Comparison of ENCODE assay signal across 26 cellular contexts in genomic region chr16:64449511-64449910, GRCh38.
DNase-seq lines count a peak whose midpoint lies in the region; ATAC-seq, FAIRE-seq and TF ChIP-seq lines count a peak whose summit lies in the region.
"Had no signal": no experiment of that assay in that cellular context is flagged by ENCODE, and none has a peak within 500 bp of the region (broad histone marks: within the 10 kb centered on the region; RNA-seq: fewer than 3 reads in every experiment).

No MANE protein-coding gene starts in this region.

- no peaks in the 10 kb centered on the region for H3K9me1 ChIP-seq in endothelial cell of umbilical vein (replicated peaks; ENCODE audit: control insufficient read depth, extremely low read depth, insufficient read depth, low read length)

- dilution Hi-C loops in endothelial cell of umbilical vein (cut with MboI; ENCODE audit: extremely low pct_ligation_motif_present, low sequenced_read_pairs), result no loop called here

- CTCF ChIA-PET in endothelial cell of umbilical vein (lab: Charles Lee), result no interaction called here

- H3K27me3 ChIP-seq in Karpas-422 (ENCODE audit: low read length) (no peaks in the 10 kb centered on the region), endothelial cell of umbilical vein (ENCODE audit: control insufficient read depth in 2 of 2, insufficient read depth in 2 of 2, low read length in 2 of 2) (no peaks in the 10 kb centered on the region), osteoblast (ENCODE audit: insufficient read depth, low read length) (no peaks in the 10 kb centered on the region), right cardiac atrium (ENCODE audit: control insufficient read depth, insufficient read depth) (no peaks in the 10 kb centered on the region)
- H3K27me3 ChIP-seq: Peyer's patch had no signal

- no peaks in the 10 kb centered on the region for H3K9me2 ChIP-seq in Karpas-422 (replicated peaks; ENCODE audit: insufficient read depth, low read length)

- H3K4me3 ChIP-seq in Karpas-422 (ENCODE audit: low read length) (no peak overlapping the region), endothelial cell of umbilical vein (replicated peaks in 1 of 3; ENCODE audit: insufficient read depth in 1 of 3, low read depth in 1 of 3, low read length in 3 of 3) (no peak overlapping the region), osteoblast (ENCODE audit: insufficient read depth, low read length) (no peak overlapping the region), right cardiac atrium (ENCODE audit: low read length) (no peak overlapping the region)
- H3K4me3 ChIP-seq: A549, Peyer's patch, SK-N-MC had no signal

- ATAC-seq in GM18858 (IDR thresholded peaks at IDR 0.05; ENCODE audit: unreplicated experiment) (no peak), HG03175 (IDR thresholded peaks at IDR 0.05; ENCODE audit: unreplicated experiment) (no peak), right cardiac atrium (no peak)
- ATAC-seq: A549, HCT116 had no signal

- H3K79me2 ChIP-seq in Karpas-422 (ENCODE audit: low read length) (no peaks in the 10 kb centered on the region), endothelial cell of umbilical vein (ENCODE audit: control insufficient read depth, insufficient read depth, low read length) (no peaks in the 10 kb centered on the region), osteoblast (ENCODE audit: insufficient read depth, low read length) (no peaks in the 10 kb centered on the region)

- H3K4me2 ChIP-seq in Karpas-422 (ENCODE audit: low read depth, low read length, poor library complexity, severe bottlenecking) (no peak overlapping the region), endothelial cell of umbilical vein (ENCODE audit: insufficient read depth, low read length) (no peak overlapping the region), osteoblast (ENCODE audit: insufficient read depth, low read length) (peak overlapping the region; percentile 38)
- H3K4me2 ChIP-seq: A549 had no signal

- H3K4me1 ChIP-seq in Karpas-422 (ENCODE audit: low read length) (peaks cover 65% of the 10 kb centered on the region), endothelial cell of umbilical vein (ENCODE audit: control insufficient read depth, extremely low read depth, insufficient read depth, low read length) (no peaks in the 10 kb centered on the region), osteoblast (ENCODE audit: insufficient read depth, low read length) (peaks cover 21% of the 10 kb centered on the region), right cardiac atrium (ENCODE audit: control insufficient read depth, insufficient read depth, low read length) (no peaks in the 10 kb centered on the region)
- H3K4me1 ChIP-seq: A549, Peyer's patch had no signal

- H3K9me3 ChIP-seq in Karpas-422 (ENCODE audit: low read length) (no peaks in the 10 kb centered on the region), endothelial cell of umbilical vein (replicated peaks; ENCODE audit: control insufficient read depth, insufficient read depth, low read length) (no peaks in the 10 kb centered on the region), osteoblast (ENCODE audit: low read depth, low read length) (no peaks in the 10 kb centered on the region), right cardiac atrium (ENCODE audit: control insufficient read depth, low read length) (no peaks in the 10 kb centered on the region)
- H3K9me3 ChIP-seq: A549, Peyer's patch had no signal

- H3K36me3 ChIP-seq in Karpas-422 (ENCODE audit: insufficient read depth, low read length), result no peaks in the 10 kb centered on the region
- H3K36me3 ChIP-seq in endothelial cell of umbilical vein (ENCODE audit: control insufficient read depth in 2 of 2, extremely low read depth in 1 of 2, insufficient read depth in 2 of 2, low read length in 2 of 2), result no peaks in the 10 kb centered on the region
- H3K36me3 ChIP-seq in osteoblast (ENCODE audit: insufficient read depth, low read length), result no peaks in the 10 kb centered on the region
- H3K36me3 ChIP-seq: Peyer's patch had no signal

- no peaks in the 10 kb centered on the region for H4K20me1 ChIP-seq in Karpas-422 (ENCODE audit: insufficient read depth, low read depth, low read length)
- H4K20me1 ChIP-seq in endothelial cell of umbilical vein (replicated peaks; ENCODE audit: control insufficient read depth, extremely low read depth, insufficient read depth, low read length), result no peaks in the 10 kb centered on the region
- no peaks in the 10 kb centered on the region for H4K20me1 ChIP-seq in osteoblast (ENCODE audit: insufficient read depth, low read length)

- H3K27ac ChIP-seq in Karpas-422 (ENCODE audit: low read length), result no peak overlapping the region
- H3K27ac ChIP-seq in endothelial cell of umbilical vein (ENCODE audit: insufficient read depth, low read depth, low read length), result no peak overlapping the region
- peak overlapping the region; percentile 70 for H3K27ac ChIP-seq in osteoblast (ENCODE audit: low read depth, low read length)
- no peak overlapping the region for H3K27ac ChIP-seq in right cardiac atrium (ENCODE audit: low read length)
- H3K27ac ChIP-seq: A549, Peyer's patch, SK-N-MC had no signal

- FAIRE-seq in endothelial cell of umbilical vein (lab: Jason Lieb, UNC), result no peak
- FAIRE-seq: A549, G401.6 had no signal

- H3K9ac ChIP-seq in Karpas-422 (ENCODE audit: low read length) (no peak overlapping the region), endothelial cell of umbilical vein (replicated peaks; ENCODE audit: extremely low read depth, insufficient read depth, low read length) (no peak overlapping the region)

- intact Hi-C loops in endothelial cell of umbilical vein (cut with micrococcal nuclease), result no loop called here
- intact Hi-C loops in right cardiac atrium (cut with DNase I), result no loop called here

- H2AFZ ChIP-seq in Karpas-422 (ENCODE audit: low read length), result peak overlapping the region; percentile 51; the same call in 1 of the 2 replicates
- H2AFZ ChIP-seq in endothelial cell of umbilical vein (ENCODE audit: low read depth, low read length), result no peak overlapping the region
- no peak overlapping the region for H2AFZ ChIP-seq in osteoblast (ENCODE audit: low read length)

- TF ChIP-seq POLR2A in endothelial cell of umbilical vein (IDR thresholded peaks at IDR 0.05; ENCODE audit: low read depth, low read length), result no peak

- no peak for TF ChIP-seq CTCF in endothelial cell of umbilical vein (IDR thresholded peaks at IDR 0.05; ENCODE audit: extremely low read depth in 1 of 2, insufficient read depth in 1 of 2, low read depth in 1 of 2, low read length in 2 of 2)
- TF ChIP-seq CTCF in osteoblast (IDR thresholded peaks at IDR 0.05; ENCODE audit: extremely low read depth, low read depth, low read length), result no peak

- DNase-seq in EH (ENCODE audit: low read depth), result peak; percentile 10
- DNase-seq in Karpas-422, result no peak
- DNase-seq in endothelial cell of umbilical vein (ENCODE audit: low read depth, low spot score), result peak; percentile 7
- no peak for DNase-seq in osteoblast (ENCODE audit: insufficient read length, low spot score, missing footprints)
- no peak for DNase-seq in Kasumi-1 (lab: John Stamatoyannopoulos, UW)
- no peak for DNase-seq in right cardiac atrium
- DNase-seq: C1 segment of cervical spinal cord; CD4-positive, alpha-beta memory T cell; COR-L47; DMS53; KBM-7; NCI-H1048; NCI-H1417; NCI-H1694; NCI-H2029 treated with DMSO at 0.1 percent for 48 hours; NCI-H2171; NCI-H446; NCI-H524 treated with DMSO at 0.1 percent for 48 hours; Peyer's patch; SIG-M5 had no signal

- BruUV-seq in endothelial cell of umbilical vein (replicated peaks; lab: Mats Ljungman, UMichigan), result no TSS peak

- POLR2A ChIA-PET in endothelial cell of umbilical vein (lab: Charles Lee), result no interaction called here

TF ChIP-seq in endothelial cell of umbilical vein, 7 proteins besides CTCF, POLR2A, EP300 and RAD21:
- TF ChIP-seq GATA2 (IDR thresholded peaks at IDR 0.05; ENCODE audit: insufficient read depth, insufficient read length, low read depth, low read length), result no peak

Comparison
In these comparisons a context has a peak if more than half of its experiments do, and no peak if none do; other contexts are left out.
1. DNase-seq: peak in EH (single experiment) and endothelial cell of umbilical vein (single experiment); none in Karpas-422 (single experiment), osteoblast (single experiment), Kasumi-1 (0 of 2) and right cardiac atrium (0 of 3).